In the genomic region with DNA sequence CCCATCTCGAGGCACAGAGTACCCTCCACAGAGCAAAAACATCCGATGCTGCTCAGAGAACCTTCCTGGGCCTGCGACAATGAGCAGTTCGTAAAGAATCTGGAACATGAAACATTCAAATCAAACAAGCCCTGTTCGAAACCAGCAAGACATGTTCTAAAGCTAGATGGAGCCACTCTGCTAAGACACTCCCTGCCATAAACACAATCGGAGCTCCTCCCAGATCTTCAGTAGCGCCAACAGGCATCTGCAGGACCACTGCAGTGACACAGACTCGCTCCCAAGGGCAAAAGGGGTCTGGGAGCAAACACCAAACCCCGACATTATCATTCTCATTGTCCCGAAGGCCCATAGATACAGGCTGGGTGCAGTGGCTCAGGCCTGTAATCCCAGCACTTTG, we compare ENCODE assay signal across 12 cellular contexts.
DNase-seq lines count a peak whose midpoint lies in the region; ATAC-seq and TF ChIP-seq lines count a peak whose summit lies in the region.
"Had no signal": no experiment of that assay in that cellular context is flagged by ENCODE, and none has a peak within 500 bp of the region (broad histone marks: within the 10 kb centered on the region; RNA-seq: fewer than 3 reads in every experiment).

No MANE protein-coding gene starts in this region.

- H3K36me3 Mint-ChIP-seq in glutamatergic neuron (ENCODE audit: unreplicated experiment) (no peaks in the 10 kb centered on the region), endodermal cell (ENCODE audit: low read depth) (no peaks in the 10 kb centered on the region)
- H3K36me3 Mint-ChIP-seq in activated CD4-positive, alpha-beta T cell treated with anti-CD3 and anti-CD28 coated beads, Interleukin-2, amount 10 ng/mL, durations not matched to agents 24 days and 14 days (ENCODE audit: low read depth), result no peaks in the 10 kb centered on the region
- H3K36me3 Mint-ChIP-seq: CD4-positive, CD25-positive, alpha-beta regulatory T cell had no signal

- no peak for ATAC-seq in HG03025 (IDR thresholded peaks at IDR 0.05; ENCODE audit: low FRiP score, unreplicated experiment)

- DNase-seq in AG04450 (ENCODE audit: low read depth, low spot score), result peak; percentile 44
- DNase-seq in SJCRH30, result peak in 1 of 2 experiments; percentile 37
- DNase-seq in glutamatergic neuron, result no peak
- peak; percentile 52 to 80 for DNase-seq in trophoblast cell
- DNase-seq in activated CD4-positive, alpha-beta T cell treated with anti-CD3 and anti-CD28 coated beads, Interleukin-2, amount 10 ng/mL, durations not matched to agents 24 days and 14 days, result no peak
- no peak for DNase-seq in GM10266 (ENCODE audit: extremely low spot score)
- DNase-seq in endodermal cell, result no peak
- DNase-seq: CD4-positive, CD25-positive, alpha-beta regulatory T cell; foreskin melanocyte had no signal

- peak overlapping the region; percentile 39 for H4K91ac ChIP-seq in trophoblast cell (ENCODE audit: low read depth, low read length)

- H3K9me3 ChIP-seq in AG04450 (ENCODE audit: control insufficient read depth, insufficient read depth, low read length), result no peaks in the 10 kb centered on the region
- no peaks in the 10 kb centered on the region for H3K9me3 ChIP-seq in SJCRH30 (replicated peaks)
- H3K9me3 ChIP-seq in trophoblast cell (ENCODE audit: insufficient read depth, low read depth, low read length), result no peaks in the 10 kb centered on the region
- no peaks in the 10 kb centered on the region for H3K9me3 ChIP-seq in endodermal cell (ENCODE audit: control insufficient read depth, low read length)
- H3K9me3 ChIP-seq: right lobe of liver, SJSA1 had no signal

- WGBS in trophoblast cell (ENCODE audit: extremely low coverage, insufficient coverage, insufficient read length), result no CpG with 5 or more reads among the region's 10 CpGs
- 93 to 97% methylated on average over 9 to 10 of the region's 10 CpGs for WGBS in endodermal cell (ENCODE audit: insufficient coverage in 1 of 2, insufficient read length in 1 of 2), 2 experiments

- H3K4me2 ChIP-seq in trophoblast cell (ENCODE audit: low read length), result no peak overlapping the region

- CTCF ChIA-PET in AG04450 (lab: Charles Lee), result interaction anchor here (0.6 to 2.3 kb wide), 19 partner anchors 9 to 1018 kb away, joined by 3 to 16 read pairs (median 4); no protein-coding TSS in a partner anchor

- H3K9me3 Mint-ChIP-seq in glutamatergic neuron (ENCODE audit: unreplicated experiment), result peaks cover 7% of the 10 kb centered on the region
- H3K9me3 Mint-ChIP-seq in activated CD4-positive, alpha-beta T cell treated with anti-CD3 and anti-CD28 coated beads, Interleukin-2, amount 10 ng/mL, durations not matched to agents 24 days and 14 days, result no peaks in the 10 kb centered on the region
- H3K9me3 Mint-ChIP-seq in endodermal cell, result no peaks in the 10 kb centered on the region

- H3K23ac ChIP-seq in trophoblast cell (ENCODE audit: low read length), result no peak overlapping the region

- peak overlapping the region; percentile 69 for H3K18ac ChIP-seq in trophoblast cell (ENCODE audit: low read length)

- no peak overlapping the region for H2BK120ac ChIP-seq in trophoblast cell (ENCODE audit: insufficient read depth, low read length, poor library complexity)

- POLR2A ChIA-PET in AG04450 (lab: Yijun Ruan, JAX), result interaction anchor here (0.5 kb wide), 1 partner anchor 14 kb away, joined by 4 read pairs; no protein-coding TSS in a partner anchor

- peaks cover 15% of the 10 kb centered on the region for H3K4me1 Mint-ChIP-seq in glutamatergic neuron (ENCODE audit: low read depth, unreplicated experiment)
- no peaks in the 10 kb centered on the region for H3K4me1 Mint-ChIP-seq in activated CD4-positive, alpha-beta T cell treated with anti-CD3 and anti-CD28 coated beads, Interleukin-2, amount 10 ng/mL, durations not matched to agents 24 days and 14 days
- peaks cover 28% of the 10 kb centered on the region for H3K4me1 Mint-ChIP-seq in endodermal cell
- H3K4me1 Mint-ChIP-seq: CD4-positive, CD25-positive, alpha-beta regulatory T cell had no signal

- no peak overlapping the region for H3K14ac ChIP-seq in trophoblast cell (ENCODE audit: low read length)

- peaks cover 6% of the 10 kb centered on the region for H3K27me3 Mint-ChIP-seq in glutamatergic neuron (ENCODE audit: unreplicated experiment)
- H3K27me3 Mint-ChIP-seq in activated CD4-positive, alpha-beta T cell treated with anti-CD3 and anti-CD28 coated beads, Interleukin-2, amount 10 ng/mL, durations not matched to agents 24 days and 14 days, result peaks cover 7% of the 10 kb centered on the region
- peaks cover 2% of the 10 kb centered on the region for H3K27me3 Mint-ChIP-seq in endodermal cell (ENCODE audit: insufficient read depth)

- no peaks in the 10 kb centered on the region for H3K27me3 ChIP-seq in AG04450 (ENCODE audit: control insufficient read depth, insufficient read depth, low read length)
- no peaks in the 10 kb centered on the region for H3K27me3 ChIP-seq in SJCRH30
- H3K27me3 ChIP-seq in trophoblast cell (ENCODE audit: insufficient read depth, low read length), result no peaks in the 10 kb centered on the region
- H3K27me3 ChIP-seq in endodermal cell (ENCODE audit: control insufficient read depth, insufficient read depth, low read length, poor library complexity, severe bottlenecking), result no peaks in the 10 kb centered on the region
- H3K27me3 ChIP-seq: right lobe of liver, SJSA1 had no signal

- no peak overlapping the region for H2AFZ ChIP-seq in trophoblast cell (ENCODE audit: insufficient read depth, low read length, poor library complexity)

- H3K4me3 ChIP-seq in AG04450 (ENCODE audit: low read depth, low read length), result 0 out of 2 replicates have a peak overlapping the region, but pooled peaks have one; percentile 20
- peak overlapping the region; percentile 17 for H3K4me3 ChIP-seq in SJCRH30
- H3K4me3 ChIP-seq in trophoblast cell (ENCODE audit: low read depth, low read length), result no peak overlapping the region
- no peak overlapping the region for H3K4me3 ChIP-seq in endodermal cell (ENCODE audit: low read length)
- H3K4me3 ChIP-seq: right lobe of liver, SJSA1 had no signal

- peak overlapping the region; percentile 81 for H2BK12ac ChIP-seq in trophoblast cell (ENCODE audit: low read length)

- H3K9ac ChIP-seq in trophoblast cell (ENCODE audit: low read length) (no peak overlapping the region), endodermal cell (ENCODE audit: extremely low read depth, low read length, poor library complexity, severe bottlenecking) (no peak overlapping the region)

- peak overlapping the region; percentile 4 for H3K4ac ChIP-seq in trophoblast cell (ENCODE audit: low read depth, low read length)

- H3K79me1 ChIP-seq in trophoblast cell (ENCODE audit: low read length), result peaks cover 7% of the 10 kb centered on the region

- peak overlapping the region; percentile 25 for H3K27ac Mint-ChIP-seq in glutamatergic neuron (ENCODE audit: unreplicated experiment)
- H3K27ac Mint-ChIP-seq in activated CD4-positive, alpha-beta T cell treated with anti-CD3 and anti-CD28 coated beads, Interleukin-2, amount 10 ng/mL, durations not matched to agents 24 days and 14 days, result no peak overlapping the region
- no peak overlapping the region for H3K27ac Mint-ChIP-seq in endodermal cell
- H3K27ac Mint-ChIP-seq: CD4-positive, CD25-positive, alpha-beta regulatory T cell had no signal

- H3K4me3 Mint-ChIP-seq in glutamatergic neuron (ENCODE audit: unreplicated experiment) (no peak overlapping the region), endodermal cell (no peak overlapping the region)
- no peak overlapping the region for H3K4me3 Mint-ChIP-seq in activated CD4-positive, alpha-beta T cell treated with anti-CD3 and anti-CD28 coated beads, Interleukin-2, amount 10 ng/mL, durations not matched to agents 24 days and 14 days
- H3K4me3 Mint-ChIP-seq: CD4-positive, CD25-positive, alpha-beta regulatory T cell had no signal

- no peak overlapping the region for H2AK5ac ChIP-seq in trophoblast cell (ENCODE audit: low read length)

- H3K36me3 ChIP-seq in SJCRH30 (no peaks in the 10 kb centered on the region), trophoblast cell (ENCODE audit: control insufficient read depth in 1 of 2, insufficient read depth in 2 of 2, low read length in 2 of 2) (peaks cover 4% of the 10 kb centered on the region in 2 experiments), endodermal cell (ENCODE audit: control insufficient read depth, insufficient read depth, low read length) (no peaks in the 10 kb centered on the region)
- H3K36me3 ChIP-seq: right lobe of liver, SJSA1 had no signal

- intact Hi-C loops in activated CD4-positive, alpha-beta T cell treated with anti-CD3 and anti-CD28 coated beads, Interleukin-2, amount 10 ng/mL, durations not matched to agents 24 days and 14 days (cut with micrococcal nuclease), result no loop called here

- peak overlapping the region; percentile 80 for H3K27ac ChIP-seq in AG04450 (ENCODE audit: low read depth, low read length)
- H3K27ac ChIP-seq in SJCRH30, result peak overlapping the region; percentile 90
- H3K27ac ChIP-seq in trophoblast cell (ENCODE audit: low read depth, low read length), result peak overlapping the region; percentile 51
- no peak overlapping the region for H3K27ac ChIP-seq in endodermal cell (ENCODE audit: low read depth, low read length)
- H3K27ac ChIP-seq: SJSA1 had no signal

- peaks cover 12% of the 10 kb centered on the region for H3K79me2 ChIP-seq in trophoblast cell (ENCODE audit: control insufficient read depth, insufficient read depth, low read length, poor library complexity)

- TF ChIP-seq CTCF in AG04450 (IDR thresholded peaks at IDR 0.05; ENCODE audit: low read depth, low read length), result peak; percentile 53
- TF ChIP-seq CTCF in glutamatergic neuron (IDR thresholded peaks at IDR 0.05; ENCODE audit: partially characterized antibody, unreplicated experiment), result no peak
- TF ChIP-seq CTCF in GM10266 (IDR thresholded peaks at IDR 0.05; ENCODE audit: control insufficient read depth, insufficient read depth, low read depth, missing control alignments), result no peak
- no peak for TF ChIP-seq CTCF in endodermal cell (conservative IDR thresholded peaks at IDR 0.05)

- peak overlapping the region; percentile 46 for H2BK5ac ChIP-seq in trophoblast cell (ENCODE audit: low read depth, low read length, poor library complexity)

- H3K4me1 ChIP-seq in SJCRH30, result peaks cover 40% of the 10 kb centered on the region
- H3K4me1 ChIP-seq in trophoblast cell (ENCODE audit: control insufficient read depth in 1 of 2, insufficient read depth in 2 of 2, low read length in 2 of 2), result peaks cover 22 to 24% of the 10 kb centered on the region in 2 experiments
- peaks cover 10% of the 10 kb centered on the region for H3K4me1 ChIP-seq in endodermal cell (ENCODE audit: control insufficient read depth, insufficient read depth, low read length)

- no peak overlapping the region for H4K12ac ChIP-seq in trophoblast cell (ENCODE audit: low read depth, low read length)

- no peak overlapping the region for H4K8ac ChIP-seq in trophoblast cell (ENCODE audit: low read depth, low read length)

Comparison
In these comparisons a context has a peak if more than half of its experiments do, and no peak if none do; other contexts are left out.
1. DNase-seq: peak in AG04450 (single experiment) and trophoblast cell (2 of 2); none in glutamatergic neuron (single experiment), activated CD4-positive, alpha-beta T cell treated with anti-CD3 and anti-CD28 coated beads, Interleukin-2, amount 10 ng/mL, durations not matched to agents 24 days and 14 days (single experiment), GM10266 (single experiment) and endodermal cell (single experiment).
2. H3K4me3 ChIP-seq: peak in AG04450 (single experiment) and SJCRH30 (single experiment); none in trophoblast cell (single experiment) and endodermal cell (single experiment).